ENCODE assay signal across 17 cellular contexts in the genomic region with DNA sequence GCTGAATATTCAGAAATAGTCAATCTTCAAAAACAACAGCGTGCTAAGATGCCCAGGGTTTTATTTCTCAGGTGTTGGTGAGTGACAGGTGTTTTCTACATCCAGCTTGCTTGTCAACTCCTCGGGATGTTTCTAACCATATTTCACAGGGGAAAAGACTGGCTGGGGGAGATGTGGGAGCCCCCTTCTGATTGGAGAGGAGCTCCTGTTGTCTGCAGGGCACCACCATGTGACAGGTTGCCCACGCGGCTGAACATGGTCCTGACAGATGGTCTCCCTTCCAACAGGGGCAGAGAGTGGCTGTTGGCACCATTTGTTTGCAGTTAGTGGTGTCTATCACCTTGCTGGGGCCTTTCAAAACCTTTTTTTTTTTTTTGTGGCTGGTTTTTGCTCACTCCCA. TPM values are rescaled to one million over a fixed set of nuclear protein-coding genes. Genes with fewer than 3 reads are reported as not detected.
A peak's percentile ranks its signal among the peaks of the same experiment; 100 is the strongest.
DNase-seq lines count a peak whose midpoint lies in the region; TF ChIP-seq lines count a peak whose summit lies in the region.
"Had no signal": no experiment of that assay in that cellular context is flagged by ENCODE, and none has a peak within 500 bp of the region (broad histone marks: within the 10 kb centered on the region; RNA-seq: fewer than 3 reads in every experiment).

No MANE protein-coding gene starts in this region.

- H3K4me3 ChIP-seq in right atrium auricular region (no peak overlapping the region), endodermal cell (ENCODE audit: low read length) (no peak overlapping the region), suprapubic skin (no peak overlapping the region)
- H3K4me3 ChIP-seq: BLaER1, GM23248 had no signal

- no peak for TF ChIP-seq EP300 in suprapubic skin (IDR thresholded peaks at IDR 0.05)

- H3K4me1 ChIP-seq in right atrium auricular region (no peaks in the 10 kb centered on the region), endodermal cell (ENCODE audit: control insufficient read depth, insufficient read depth, low read length) (no peaks in the 10 kb centered on the region), suprapubic skin (no peaks in the 10 kb centered on the region)
- H3K4me1 ChIP-seq: BLaER1 had no signal

- H3K36me3 ChIP-seq in right atrium auricular region = no peaks in the 10 kb centered on the region
- no peaks in the 10 kb centered on the region for H3K36me3 ChIP-seq in endodermal cell (ENCODE audit: control insufficient read depth, insufficient read depth, low read length)
- no peaks in the 10 kb centered on the region for H3K36me3 ChIP-seq in suprapubic skin
- H3K36me3 ChIP-seq: BLaER1 had no signal

- H3K4me1 Mint-ChIP-seq in endodermal cell (no peaks in the 10 kb centered on the region), glutamatergic neuron (ENCODE audit: low read depth, unreplicated experiment) (peaks cover 5% of the 10 kb centered on the region)

- H3K4me3 Mint-ChIP-seq in endodermal cell (no peak overlapping the region), glutamatergic neuron (ENCODE audit: unreplicated experiment) (no peak overlapping the region)
- H3K4me3 Mint-ChIP-seq: CD4-positive, alpha-beta T cell had no signal

- no peak overlapping the region for H3K9ac ChIP-seq in endodermal cell (ENCODE audit: extremely low read depth, low read length, poor library complexity, severe bottlenecking)
- H3K9ac ChIP-seq: BLaER1, GM23248 had no signal

- 87 to 94% methylated on average over 3 to 4 of the region's 4 CpGs for WGBS in endodermal cell (ENCODE audit: insufficient coverage in 1 of 2, insufficient read length in 1 of 2), 2 experiments
- WGBS in suprapubic skin = 79% methylated on average over 1 of the region's 4 CpGs

- H3K27me3 ChIP-seq in right atrium auricular region = no peaks in the 10 kb centered on the region
- H3K27me3 ChIP-seq in endodermal cell (ENCODE audit: control insufficient read depth, insufficient read depth, low read length, poor library complexity, severe bottlenecking) = no peaks in the 10 kb centered on the region
- peaks cover 35% of the 10 kb centered on the region for H3K27me3 ChIP-seq in suprapubic skin
- H3K27me3 ChIP-seq: BLaER1 had no signal

- DNase-seq in cardiac septum (ENCODE audit: low spot score) = peak; percentile 56
- no peak for DNase-seq in right atrium auricular region (ENCODE audit: low spot score)
- DNase-seq in endodermal cell = peak; percentile 30
- peak; percentile 6 to 43 for DNase-seq in suprapubic skin (ENCODE audit: low spot score in 2 of 2)
- DNase-seq in occipital lobe (lab: John Stamatoyannopoulos, UW) = no peak
- DNase-seq in glutamatergic neuron = no peak
- no peak for DNase-seq in NOMO-1 treated with DMSO at 0.1 percent for 48 hours (lab: John Stamatoyannopoulos, UW; ENCODE audit: unreplicated experiment)
- DNase-seq in NCI-H1417 treated with DMSO at 0.1 percent for 48 hours (lab: John Stamatoyannopoulos, UW) = no peak
- DNase-seq: 8988T; AML-193; Calu3; CD4-positive, alpha-beta T cell; DMS153; DMS79 treated with DMSO at 0.1 percent for 48 hours; EL; GM23248 had no signal

- intact Hi-C loops in cardiac septum (cut with DNase I) = no loop called here

- H3K36me3 Mint-ChIP-seq in endodermal cell (ENCODE audit: low read depth) (no peaks in the 10 kb centered on the region), glutamatergic neuron (ENCODE audit: unreplicated experiment) (no peaks in the 10 kb centered on the region)

- TF ChIP-seq CTCF in right atrium auricular region (IDR thresholded peaks at IDR 0.05) = no peak
- TF ChIP-seq CTCF in endodermal cell (conservative IDR thresholded peaks at IDR 0.05) = no peak
- TF ChIP-seq CTCF in suprapubic skin (IDR thresholded peaks at IDR 0.05) = no peak
- TF ChIP-seq CTCF in glutamatergic neuron (IDR thresholded peaks at IDR 0.05; ENCODE audit: partially characterized antibody, unreplicated experiment) = no peak

- H3K27ac ChIP-seq in right atrium auricular region (no peak overlapping the region), endodermal cell (ENCODE audit: low read depth, low read length) (no peak overlapping the region), suprapubic skin (no peak overlapping the region)
- H3K27ac ChIP-seq: BLaER1, GM23248 had no signal

- H3K9me3 Mint-ChIP-seq in endodermal cell (no peaks in the 10 kb centered on the region), glutamatergic neuron (ENCODE audit: unreplicated experiment) (no peaks in the 10 kb centered on the region)
- H3K9me3 Mint-ChIP-seq: CD4-positive, alpha-beta T cell had no signal

- TF ChIP-seq POLR2A in suprapubic skin (IDR thresholded peaks at IDR 0.05) = no peak

- H3K27me3 Mint-ChIP-seq in endodermal cell (ENCODE audit: insufficient read depth) (peaks cover 13% of the 10 kb centered on the region), glutamatergic neuron (ENCODE audit: unreplicated experiment) (peaks cover 1% of the 10 kb centered on the region)

- no peaks in the 10 kb centered on the region for H3K9me3 ChIP-seq in right atrium auricular region
- no peaks in the 10 kb centered on the region for H3K9me3 ChIP-seq in endodermal cell (ENCODE audit: control insufficient read depth, low read length)
- H3K9me3 ChIP-seq in suprapubic skin = no peaks in the 10 kb centered on the region
- H3K9me3 ChIP-seq: BLaER1 had no signal

- H3K27ac Mint-ChIP-seq in endodermal cell = no peak overlapping the region
- no peak overlapping the region for H3K27ac Mint-ChIP-seq in glutamatergic neuron (ENCODE audit: unreplicated experiment)
- H3K27ac Mint-ChIP-seq: CD4-positive, alpha-beta T cell had no signal

RNA-seq across cellular contexts. Expression of gene GPR26, which starts 16.5 kb away (rescaled TPM):
- total RNA-seq in cardiac septum = not detected
- total RNA-seq in right atrium auricular region = not detected
- not detected for total RNA-seq in endodermal cell
- polyA plus RNA-seq in endodermal cell (2013, experiment 1 of 2) = not detected
- not detected for polyA plus RNA-seq in endodermal cell (2013, experiment 2 of 2)
- total RNA-seq in suprapubic skin = not detected
- total RNA-seq in occipital lobe = 3.1 TPM
- total RNA-seq in glutamatergic neuron (ENCODE audit: unreplicated experiment) = 0.10 TPM
- total RNA-seq: Calu3; CD4-positive, alpha-beta T cell; GM23248 had no signal
- polyA plus RNA-seq: GM23248 had no signal

Comparison
In these comparisons a context has a peak if more than half of its experiments do, and no peak if none do; other contexts are left out.
1. DNase-seq: peak in cardiac septum (single experiment), endodermal cell (single experiment) and suprapubic skin (2 of 2); none in right atrium auricular region (single experiment), occipital lobe (single experiment), glutamatergic neuron (single experiment), NOMO-1 treated with DMSO at 0.1 percent for 48 hours (single experiment) and NCI-H1417 treated with DMSO at 0.1 percent for 48 hours (single experiment).